8 cellular contexts compared by ENCODE assay signal in the genomic region with DNA sequence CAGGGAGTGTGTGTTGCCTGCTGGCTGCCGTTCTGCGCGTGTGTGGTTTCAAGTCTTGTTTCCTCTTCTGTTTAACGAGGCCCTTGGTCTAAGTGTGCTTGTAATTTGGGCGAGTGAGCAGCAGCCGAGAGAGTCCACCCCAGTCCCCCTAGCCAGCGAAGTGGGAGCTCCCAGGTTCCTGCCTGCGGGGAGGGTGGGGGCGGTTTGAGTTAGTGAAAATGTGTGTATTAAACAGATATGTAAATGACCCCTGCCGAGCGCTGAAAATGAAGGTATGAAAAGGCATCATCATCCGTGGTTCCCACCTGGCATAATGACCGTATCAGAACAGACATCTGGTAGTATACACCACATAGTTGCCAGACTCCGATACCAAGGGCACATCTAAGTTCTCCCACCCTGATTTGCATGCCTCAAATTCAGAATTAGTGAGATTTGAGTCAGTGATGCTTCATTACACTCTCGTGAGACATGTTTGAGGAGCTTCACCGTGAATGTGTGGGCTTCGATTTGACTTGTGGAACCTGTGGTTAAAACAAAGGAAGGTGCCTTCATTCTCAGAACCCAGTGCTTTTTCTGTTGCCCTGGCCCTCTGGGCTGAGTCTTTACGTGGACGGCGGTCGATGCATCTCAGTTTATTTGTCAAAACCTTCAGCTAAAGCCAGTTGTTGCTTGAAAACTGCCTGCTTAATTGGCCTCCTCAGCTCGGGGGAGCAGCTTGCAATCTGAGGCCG.
DNase-seq lines count a peak whose midpoint lies in the region; ATAC-seq and TF ChIP-seq lines count a peak whose summit lies in the region.

No MANE protein-coding gene starts in this region.

- DNase-seq in GM23338 (ENCODE audit: low spot score) (no peak), NCI-H526 treated with DMSO at 0.1 percent for 48 hours (lab: John Stamatoyannopoulos, UW) (peak; percentile 58), aorta (peak; percentile 30 to 54), COLO668 (lab: John Stamatoyannopoulos, UW; ENCODE audit: unreplicated experiment) (no peak), medulla oblongata (ENCODE audit: extremely low spot score) (no peak), Caco-2 (no peak)
- peak in 1 of 2 donors; percentile 39 for DNase-seq in central memory CD8-positive, alpha-beta T cell (ENCODE audit: low spot score in 2 of 2)

- H3K27ac Mint-ChIP-seq in GM23338 (peak overlapping the region; percentile 67; the same call in 1 of the 2 replicates), Caco-2 (ENCODE audit: unreplicated experiment) (no peak overlapping the region)
- H3K27ac Mint-ChIP-seq in central memory CD8-positive, alpha-beta T cell (ENCODE audit: low read depth): peak overlapping the region; percentile 95

- no peak overlapping the region for H2AFZ ChIP-seq in GM23338

- H3K27ac ChIP-seq in GM23338 (ENCODE audit: low read depth) (no peak overlapping the region), aorta (ENCODE audit: low read depth in 1 of 2, low read length in 2 of 2) (no peak overlapping the region)

- no peaks in the 10 kb centered on the region for H4K20me1 ChIP-seq in GM23338 (replicated peaks; ENCODE audit: insufficient read depth)

- peaks cover 12% of the 10 kb centered on the region for H3K36me3 ChIP-seq in GM23338 (ENCODE audit: insufficient read depth)
- H3K36me3 ChIP-seq in aorta (ENCODE audit: control insufficient read depth in 1 of 2, insufficient read depth in 2 of 2, low read length in 1 of 2): no peaks in the 10 kb centered on the region
- H3K36me3 ChIP-seq in Caco-2 (ENCODE audit: control insufficient read depth, insufficient read depth, low read length): no peaks in the 10 kb centered on the region

- CTCF ChIA-PET in Caco-2 (lab: Charles Lee): no interaction called here

- BruUV-seq in Caco-2 (replicated peaks; lab: Mats Ljungman, UMichigan): no TSS peak

- no peaks in the 10 kb centered on the region for H3K9me2 ChIP-seq in GM23338 (ENCODE audit: insufficient read depth)

- no peaks in the 10 kb centered on the region for H3F3A ChIP-seq in GM23338 (replicated peaks; ENCODE audit: low read depth)

- no peak for TF ChIP-seq CTCF in GM23338 (conservative IDR thresholded peaks at IDR 0.05; ENCODE audit: low read depth in 2 of 2)
- TF ChIP-seq CTCF in Caco-2 (IDR thresholded peaks at IDR 0.05; ENCODE audit: insufficient read depth in 1 of 2, low read depth in 1 of 2, low read length in 1 of 2, severe bottlenecking in 1 of 2, unreplicated experiment in 1 of 2): no peak

- no peaks in the 10 kb centered on the region for H3K27me3 ChIP-seq in GM23338 (ENCODE audit: insufficient read depth)
- no peaks in the 10 kb centered on the region for H3K27me3 ChIP-seq in aorta (ENCODE audit: control insufficient read depth in 1 of 2, insufficient read depth in 2 of 2, low read length in 1 of 2)
- no peaks in the 10 kb centered on the region for H3K27me3 ChIP-seq in Caco-2 (replicated peaks; ENCODE audit: control insufficient read depth, insufficient read depth, low read length)

- ATAC-seq in GM18499 (IDR thresholded peaks at IDR 0.05; ENCODE audit: insufficient read depth, unreplicated experiment): peak; percentile 79
- ATAC-seq in GM23338: no peak
- ATAC-seq in central memory CD8-positive, alpha-beta T cell (replicated peaks; ENCODE audit: extremely low read depth, poor library complexity, severe bottlenecking): peak; percentile 79
- ATAC-seq in aorta (ENCODE audit: low FRiP score): no peak

- H3K27me3 Mint-ChIP-seq in GM23338 (ENCODE audit: insufficient read depth, low read depth, poor library complexity) (peaks cover 24% of the 10 kb centered on the region), Caco-2 (ENCODE audit: insufficient read depth, unreplicated experiment) (no peaks in the 10 kb centered on the region)
- H3K27me3 Mint-ChIP-seq in central memory CD8-positive, alpha-beta T cell: no peaks in the 10 kb centered on the region

- no peak overlapping the region for H3K4me3 Mint-ChIP-seq in GM23338
- peak overlapping the region; percentile 77 for H3K4me3 Mint-ChIP-seq in central memory CD8-positive, alpha-beta T cell
- H3K4me3 Mint-ChIP-seq in Caco-2 (ENCODE audit: unreplicated experiment): no peak overlapping the region

- H3K9me3 Mint-ChIP-seq in GM23338: no peaks in the 10 kb centered on the region
- H3K9me3 Mint-ChIP-seq in central memory CD8-positive, alpha-beta T cell: no peaks in the 10 kb centered on the region
- no peaks in the 10 kb centered on the region for H3K9me3 Mint-ChIP-seq in Caco-2 (ENCODE audit: unreplicated experiment)

- intact Hi-C loops in aorta (cut with DNase I) (no loop called here), Caco-2 (cut with micrococcal nuclease; ENCODE audit: unreplicated experiment) (no loop called here)

- no peaks in the 10 kb centered on the region for H3K79me2 ChIP-seq in GM23338 (replicated peaks; ENCODE audit: insufficient read depth)

- POLR2A ChIA-PET in Caco-2 (lab: Charles Lee): no interaction called here

- H3K4me1 ChIP-seq in GM23338 (ENCODE audit: insufficient read depth): peaks cover 12% of the 10 kb centered on the region
- H3K4me1 ChIP-seq in aorta (ENCODE audit: control insufficient read depth in 1 of 2, insufficient read depth in 2 of 2, low read length in 2 of 2): no peaks in the 10 kb centered on the region
- no peaks in the 10 kb centered on the region for H3K4me1 ChIP-seq in Caco-2

- H3K4me3 ChIP-seq in GM23338 (no peak overlapping the region), aorta (ENCODE audit: low read length in 2 of 2) (no peak overlapping the region), Caco-2 (ENCODE audit: low read depth, low read length) (no peak overlapping the region)

- H3K4me1 Mint-ChIP-seq in GM23338 (peaks cover 45% of the 10 kb centered on the region), Caco-2 (ENCODE audit: low read depth, unreplicated experiment) (no peaks in the 10 kb centered on the region)
- peaks cover 30% of the 10 kb centered on the region for H3K4me1 Mint-ChIP-seq in central memory CD8-positive, alpha-beta T cell

- peaks cover 11% of the 10 kb centered on the region; the same call in 2 of the 3 replicates for H3K36me3 Mint-ChIP-seq in GM23338 (ENCODE audit: low read depth)
- H3K36me3 Mint-ChIP-seq in central memory CD8-positive, alpha-beta T cell (ENCODE audit: insufficient read depth): peaks cover 19% of the 10 kb centered on the region
- peaks cover 30% of the 10 kb centered on the region for H3K36me3 Mint-ChIP-seq in Caco-2 (ENCODE audit: insufficient read depth, unreplicated experiment)

- 92 to 95% methylated on average over 23 of the region's 23 CpGs for WGBS in aorta, 2 donors

- no peaks in the 10 kb centered on the region for H3K9me3 ChIP-seq in aorta (ENCODE audit: control insufficient read depth, low read length)
- H3K9me3 ChIP-seq in Caco-2: no peaks in the 10 kb centered on the region

- no peak overlapping the region for H3K4me2 ChIP-seq in GM23338

TF ChIP-seq in GM23338, 12 proteins besides CTCF, POLR2A, EP300 and RAD21 (continues in another document):
- no peak for TF ChIP-seq CREB1 (CRISPR knock-in tag; IDR thresholded peaks at IDR 0.05; ENCODE audit: low read depth)
- TF ChIP-seq POLR2AphosphoS5 (IDR thresholded peaks at IDR 0.05; ENCODE audit: low read depth): no peak
- no peak for TF ChIP-seq STAT1 (IDR thresholded peaks at IDR 0.05; ENCODE audit: unreplicated experiment)
- TF ChIP-seq ZNF114 (CRISPR knock-in tag; IDR thresholded peaks at IDR 0.05): no peak

Comparison
In these comparisons a context has a peak if more than half of its experiments do, and no peak if none do; other contexts are left out.
1. ATAC-seq: peak in GM18499 (single experiment) and central memory CD8-positive, alpha-beta T cell (single experiment); none in GM23338 (single experiment) and aorta (single experiment).
2. DNase-seq: peak in NCI-H526 treated with DMSO at 0.1 percent for 48 hours (single experiment) and aorta (2 of 2); none in GM23338 (single experiment), COLO668 (single experiment), medulla oblongata (single experiment) and Caco-2 (0 of 2).